In genomic region chr5:173330151-173330855, GRCh38 we compare ENCODE assay signal across 10 cellular contexts. TPM values are rescaled to one million over a fixed set of nuclear protein-coding genes. Genes with fewer than 3 reads are reported as not detected.
DNase-seq lines count a peak whose midpoint lies in the region; ATAC-seq and TF ChIP-seq lines count a peak whose summit lies in the region.
"Had no signal": no experiment of that assay in that cellular context is flagged by ENCODE, and none has a peak within 500 bp of the region (broad histone marks: within the 10 kb centered on the region; RNA-seq: fewer than 3 reads in every experiment).

No MANE protein-coding gene starts in this region.

- no peak for ATAC-seq in left cardiac atrium
- ATAC-seq in GM18498 (IDR thresholded peaks at IDR 0.05; ENCODE audit: unreplicated experiment) = no peak

- DNase-seq in left ventricle myocardium inferior (no peak), left cardiac atrium (no peak), SW480 (ENCODE audit: low spot score) (peak; percentile 47), foreskin fibroblast (no peak), suprapubic skin (ENCODE audit: low spot score in 2 of 2) (peak in 1 of 2 donors; percentile 40), caudate nucleus (lab: John Stamatoyannopoulos, UW) (no peak), ecto neural progenitor cell (ENCODE audit: low spot score) (no peak)
- DNase-seq: activated CD4-positive, alpha-beta T cell treated with anti-CD3 and anti-CD28 coated beads for 4 hours; NCI-H446 had no signal

- 77% methylated on average over 13 of the region's 13 CpGs for WGBS in suprapubic skin

- H3K4me3 ChIP-seq in left ventricle myocardium inferior = peak overlapping the region; percentile 66
- peak overlapping the region; percentile 24 to 79 for H3K4me3 ChIP-seq in foreskin fibroblast (ENCODE audit: low read depth in 1 of 2, low read length in 2 of 2)
- H3K4me3 ChIP-seq in suprapubic skin = peak overlapping the region; percentile 51

- TF ChIP-seq EP300 in suprapubic skin (IDR thresholded peaks at IDR 0.05) = no peak

- TF ChIP-seq CTCF in left ventricle myocardium inferior (IDR thresholded peaks at IDR 0.05; ENCODE audit: borderline replicate concordance) (no peak), foreskin fibroblast (IDR thresholded peaks at IDR 0.05; ENCODE audit: low read depth, low read length) (no peak), suprapubic skin (IDR thresholded peaks at IDR 0.05) (no peak)

- H3K36me3 ChIP-seq in left ventricle myocardium inferior (no peaks in the 10 kb centered on the region), suprapubic skin (no peaks in the 10 kb centered on the region)

- intact Hi-C loops in left ventricle myocardium inferior (cut with micrococcal nuclease) (no loop called here), left cardiac atrium (cut with DNase I) (loop anchor here in 1 of 2 donors (5.0 kb wide), 1 partner anchor 33 kb away; no protein-coding TSS in a partner anchor)

- H3K9me3 ChIP-seq in left ventricle myocardium inferior (replicated peaks) (no peaks in the 10 kb centered on the region), suprapubic skin (no peaks in the 10 kb centered on the region)

- H3K27ac ChIP-seq in left ventricle myocardium inferior (replicated peaks) (peak overlapping the region; percentile 76), suprapubic skin (no peak overlapping the region), caudate nucleus (ENCODE audit: low read depth, low read length) (no peak overlapping the region)

- H3K27me3 ChIP-seq in left ventricle myocardium inferior (ENCODE audit: low read depth) (peaks cover 33% of the 10 kb centered on the region), suprapubic skin (peaks cover 65% of the 10 kb centered on the region)

- TF ChIP-seq POLR2A in suprapubic skin (IDR thresholded peaks at IDR 0.05) = no peak

- H3K4me1 ChIP-seq in left ventricle myocardium inferior (peaks cover 55% of the 10 kb centered on the region), suprapubic skin (peaks cover 39% of the 10 kb centered on the region)

RNA-seq across cellular contexts. Expression of gene STC2, which starts 2.1 kb away (rescaled TPM):
- 12.4 TPM for total RNA-seq in left ventricle myocardium inferior
- total RNA-seq in left cardiac atrium = 10 to 100 TPM; 13.5 to 17.5 TPM
- 1 to 10 TPM in 3 of 4 donors, under 1 TPM in 1; 0.72 to 7.6 (median 5.7) TPM for total RNA-seq in suprapubic skin
